Comparison of ENCODE assay signal across 19 cellular contexts in the genomic region with DNA sequence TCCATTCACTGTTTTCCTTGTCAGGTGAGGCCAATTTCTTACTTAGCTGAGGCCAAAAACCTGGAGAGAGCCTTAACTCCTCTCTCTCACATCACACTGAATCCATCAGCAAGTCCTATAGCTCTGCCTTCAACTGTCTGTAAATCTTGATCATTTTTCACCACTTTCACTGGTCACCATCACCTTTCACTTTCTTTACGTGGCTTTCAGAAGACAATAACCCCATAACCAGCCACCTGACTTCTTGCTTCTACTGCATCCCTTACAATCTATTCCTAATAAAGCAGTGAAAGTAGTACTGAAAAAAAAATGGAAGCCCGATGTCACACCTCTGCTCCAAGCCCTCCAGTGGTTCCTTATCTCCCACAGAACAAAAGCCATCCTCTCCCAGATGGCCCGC. TPM values are rescaled to one million over a fixed set of nuclear protein-coding genes. Genes with fewer than 3 reads are reported as not detected.
A peak's percentile ranks its signal among the peaks of the same experiment; 100 is the strongest.
DNase-seq lines count a peak whose midpoint lies in the region; ATAC-seq, FAIRE-seq and TF ChIP-seq lines count a peak whose summit lies in the region.
"Had no signal": no experiment of that assay in that cellular context is flagged by ENCODE, and none has a peak within 500 bp of the region (broad histone marks: within the 10 kb centered on the region; RNA-seq: fewer than 3 reads in every experiment).

No MANE protein-coding gene starts in this region.

- no peak for TF ChIP-seq CTCF in GM20000 (IDR thresholded peaks at IDR 0.05; ENCODE audit: extremely low read depth, missing control alignments)
- no peak for TF ChIP-seq CTCF in GM12878 (IDR thresholded peaks at IDR 0.05 in 2 of 3, conservative IDR thresholded peaks at IDR 0.05 in 1 of 3; ENCODE audit: control insufficient read depth in 2 of 3, extremely low read depth in 1 of 3, insufficient read depth in 1 of 3, low read depth in 3 of 3, low read length in 3 of 3)
- no peak for TF ChIP-seq CTCF in glutamatergic neuron (IDR thresholded peaks at IDR 0.05; ENCODE audit: partially characterized antibody, unreplicated experiment)
- no peak for TF ChIP-seq CTCF in lower leg skin (IDR thresholded peaks at IDR 0.05)

- RAD21 ChIA-PET in GM12878 (lab: Charles Lee; ENCODE audit: unreplicated experiment) = interaction anchor here (1.1 to 8.6 kb wide), 6 partner anchors 14 to 88 kb away, joined by 3 to 94 read pairs (median 8); partner anchors contain the start of gene WBP1

- H3K4me2 ChIP-seq in GM12878 (ENCODE audit: control insufficient read depth, insufficient read depth) = peak overlapping the region; percentile 40
- H3K4me2 ChIP-seq: BLaER1 treated with 17β-estradiol and CSF1 and Interleukin-3, amounts not matched to agents 10 nM and 100 nM had no signal

- peaks cover 6% of the 10 kb centered on the region for H3K36me3 Mint-ChIP-seq in glutamatergic neuron (ENCODE audit: unreplicated experiment)
- H3K36me3 Mint-ChIP-seq in stimulated activated effector memory CD8-positive, alpha-beta T cell treated with anti-CD3 and anti-CD28 coated beads, Interleukin-12 subunit alpha, Interleukin-12 subunit beta, amount 100 ng/mL, for 72 hours = no peaks in the 10 kb centered on the region
- H3K36me3 Mint-ChIP-seq: CD8-positive, alpha-beta T cell had no signal

- CTCF ChIA-PET in GM12878 (lab: Yijun Ruan, JAX) = interaction anchor here (0.9 to 14.3 kb wide), 9 partner anchors 9 to 63 kb away, joined by 3 to 96 read pairs (median 13); partner anchors contain the start of genes AUP1, CCDC142, DQX1 and HTRA2

- H3K27ac ChIP-seq in GM12878 (ENCODE audit: control insufficient read depth, insufficient read depth) = peak overlapping the region; percentile 35; the same call in 1 of the 2 replicates
- H3K27ac ChIP-seq: BLaER1 treated with 17β-estradiol and CSF1 and Interleukin-3, amounts not matched to agents 10 nM and 100 nM; HL-60 had no signal

- peaks cover 40% of the 10 kb centered on the region for H3K79me2 ChIP-seq in GM12878 (ENCODE audit: control insufficient read depth, insufficient read depth, low read length)

- peaks cover 18% of the 10 kb centered on the region for H3K27me3 Mint-ChIP-seq in glutamatergic neuron (ENCODE audit: unreplicated experiment)

- H3K9me3 ChIP-seq in GM12878 (replicated peaks; ENCODE audit: control insufficient read depth, insufficient read depth, low read length) = no peaks in the 10 kb centered on the region

- intact Hi-C loops in GM12878 (cut with micrococcal nuclease; ENCODE audit: unreplicated experiment) (no loop called here), lower leg skin (cut with DNase I; ENCODE audit: low total_unique reads) (no loop called here)

- no peaks in the 10 kb centered on the region for H3K27me3 ChIP-seq in GM12878 (replicated peaks in 1 of 2; ENCODE audit: control insufficient read depth in 2 of 2, insufficient read depth in 2 of 2, low read length in 1 of 2)

- H3K36me3 ChIP-seq in GM12878 (ENCODE audit: control insufficient read depth in 2 of 2, insufficient read depth in 2 of 2, low read length in 1 of 2) = no peaks in the 10 kb centered on the region; a peak in 1 of 4 replicates

- in situ Hi-C loops in GM12878 (cut with MboI) = no loop called here

- H3K4me1 Mint-ChIP-seq in glutamatergic neuron (ENCODE audit: low read depth, unreplicated experiment) = peaks cover 27% of the 10 kb centered on the region
- peaks cover 13% of the 10 kb centered on the region for H3K4me1 Mint-ChIP-seq in stimulated activated effector memory CD8-positive, alpha-beta T cell treated with anti-CD3 and anti-CD28 coated beads, Interleukin-12 subunit alpha, Interleukin-12 subunit beta, amount 100 ng/mL, for 72 hours

- peaks cover 18% of the 10 kb centered on the region for H3K4me1 ChIP-seq in GM12878 (ENCODE audit: control insufficient read depth, insufficient read depth, low read length)
- H3K4me1 ChIP-seq: BLaER1 treated with 17β-estradiol and CSF1 and Interleukin-3, amounts not matched to agents 10 nM and 100 nM had no signal

- no peak overlapping the region for H3K9ac ChIP-seq in GM12878 (ENCODE audit: control insufficient read depth, insufficient read depth, low read length)
- H3K9ac ChIP-seq: BLaER1 treated with 17β-estradiol and CSF1 and Interleukin-3, amounts not matched to agents 10 nM and 100 nM had no signal

- DNase-seq in GM20000 (ENCODE audit: low spot score) (peak; percentile 43), GM12878 (ENCODE audit: low read depth, low spot score) (no peak), glutamatergic neuron (no peak), NCI-H1694 treated with DMSO at 0.1 percent for 48 hours (lab: John Stamatoyannopoulos, UW) (no peak), lower leg skin (ENCODE audit: low spot score in 2 of 2) (no peak), NCI-H2081 (lab: John Stamatoyannopoulos, UW) (no peak)
- no peak for DNase-seq in stimulated activated effector memory CD8-positive, alpha-beta T cell treated with anti-CD3 and anti-CD28 coated beads, Interleukin-12 subunit alpha, Interleukin-12 subunit beta, amount 100 ng/mL, for 72 hours (ENCODE audit: low spot score in 2 of 2)
- DNase-seq: CD8-positive, alpha-beta T cell; DMS 273 treated with DMSO at 0.1 percent for 48 hours; DMS53; DND-41; EL; GOT3; H9 had no signal

- WGBS in GM12878 (ENCODE audit: insufficient coverage, insufficient replicate concordance, low lambda C conversion rate, missing lambda C conversion rate) = 54% methylated on average over 3 of the region's 3 CpGs
- WGBS in lower leg skin, 2 donors = 89 to 90% methylated on average over 3 of the region's 3 CpGs

- peak; percentile 39 for ATAC-seq in GM12878
- ATAC-seq in stimulated activated effector memory CD8-positive, alpha-beta T cell treated with anti-CD3 and anti-CD28 coated beads, Interleukin-12 subunit alpha, Interleukin-12 subunit beta, amount 100 ng/mL, for 72 hours = no peak
- ATAC-seq: CD8-positive, alpha-beta T cell had no signal

- peak overlapping the region; percentile 23 for H3K4me3 Mint-ChIP-seq in glutamatergic neuron (ENCODE audit: unreplicated experiment)
- H3K4me3 Mint-ChIP-seq in stimulated activated effector memory CD8-positive, alpha-beta T cell treated with anti-CD3 and anti-CD28 coated beads, Interleukin-12 subunit alpha, Interleukin-12 subunit beta, amount 100 ng/mL, for 72 hours = no peak overlapping the region
- H3K4me3 Mint-ChIP-seq: B cell; CD8-positive, alpha-beta T cell; H9 had no signal

- TF ChIP-seq EP300 in GM12878 (IDR thresholded peaks at IDR 0.05; ENCODE audit: borderline replicate concordance in 1 of 2, control insufficient read depth in 1 of 2, low read depth in 2 of 2, low read length in 2 of 2) = no peak

- no peak for TF ChIP-seq RAD21 in GM12878 (IDR thresholded peaks at IDR 0.05; ENCODE audit: insufficient read depth, low read depth, low read length)

- SMC1A ChIA-PET in GM12878 (lab: Charles Lee; ENCODE audit: uncharacterized antibody, unreplicated experiment) = interaction anchor here (0.9 to 5.3 kb wide), 6 partner anchors 14 to 89 kb away, joined by 3 to 60 read pairs (median 5); partner anchors contain the start of gene HTRA2

- no peak overlapping the region for H3K4me3 ChIP-seq in GM12878
- no peak overlapping the region for H3K4me3 ChIP-seq in lower leg skin (ENCODE audit: low read depth, poor library complexity, severe bottlenecking)
- H3K4me3 ChIP-seq: BLaER1 treated with 17β-estradiol and CSF1 and Interleukin-3, amounts not matched to agents 10 nM and 100 nM had no signal

- FAIRE-seq in GM12878 (lab: Jason Lieb, UNC) = no peak
- FAIRE-seq: GM12892 had no signal

- peaks cover 12% of the 10 kb centered on the region for H3K9me3 Mint-ChIP-seq in glutamatergic neuron (ENCODE audit: unreplicated experiment)
- H3K9me3 Mint-ChIP-seq in stimulated activated effector memory CD8-positive, alpha-beta T cell treated with anti-CD3 and anti-CD28 coated beads, Interleukin-12 subunit alpha, Interleukin-12 subunit beta, amount 100 ng/mL, for 72 hours = no peaks in the 10 kb centered on the region
- H3K9me3 Mint-ChIP-seq: CD8-positive, alpha-beta T cell; H9 had no signal

- H4K20me1 ChIP-seq in GM12878 (ENCODE audit: control insufficient read depth, insufficient read depth) = no peaks in the 10 kb centered on the region
- H4K20me1 ChIP-seq: BLaER1 treated with 17β-estradiol and CSF1 and Interleukin-3, amounts not matched to agents 10 nM and 100 nM had no signal

- H3K27ac Mint-ChIP-seq in glutamatergic neuron (ENCODE audit: unreplicated experiment) = no peak overlapping the region
- peak overlapping the region; percentile 8 for H3K27ac Mint-ChIP-seq in stimulated activated effector memory CD8-positive, alpha-beta T cell treated with anti-CD3 and anti-CD28 coated beads, Interleukin-12 subunit alpha, Interleukin-12 subunit beta, amount 100 ng/mL, for 72 hours
- H3K27ac Mint-ChIP-seq: B cell; CD8-positive, alpha-beta T cell; H9 had no signal

- BruUV-seq in GM12878 (replicated peaks; lab: Mats Ljungman, UMichigan) = no TSS peak

- no peak for TF ChIP-seq POLR2A in GM12878 (IDR thresholded peaks at IDR 0.05; ENCODE audit: low read depth, low read length)
- TF ChIP-seq POLR2A in lower leg skin (IDR thresholded peaks at IDR 0.05) = no peak

- 0 out of 2 replicates have a peak overlapping the region, but pooled peaks have one; percentile 21 for H2AFZ ChIP-seq in GM12878 (ENCODE audit: control insufficient read depth, low read depth, low read length)

- POLR2A ChIA-PET in GM12878 (lab: Charles Lee) = interaction anchor here (0.7 to 17.8 kb wide), 6 partner anchors 14 to 57 kb away, joined by 3 to 441 read pairs (median 4); no protein-coding TSS in a partner anchor

RNA-seq across cellular contexts. Expression of gene LOXL3, which starts 7.7 kb away (rescaled TPM):
- 28.1 and 32.7 TPM in 2 replicates for total RNA-seq in GM12878 (2013; cell fraction: nucleolus; rRNA removed)
- total RNA-seq in GM12878 (2014; rRNA removed) = 19.4 and 22.2 TPM in 2 replicates
- total RNA-seq in GM12878 (2014; rRNA removed; fragmentation: Illumina TruSeq; extraction: Trizol) = 11.9 TPM in 2 replicates
- 25.1 and 29.0 TPM in 2 replicates for total RNA-seq in GM12878 (2021)
- 6.5 TPM for polyA plus RNA-seq in GM12878 (2011; ENCODE audit: low read depth)
- polyA plus RNA-seq in GM12878 (2011; rRNA removed) = 37.6 and 40.9 TPM in 2 replicates
- polyA plus RNA-seq in GM12878 (2011; cell fraction: cytosol; rRNA removed) = 50.1 and 55.1 TPM in 2 replicates
- polyA plus RNA-seq in GM12878 (2011; cell fraction: nucleus; rRNA removed) = 99.3 and 126 TPM in 2 replicates
- 13.4 and 15.8 TPM in 2 replicates for polyA plus RNA-seq in GM12878 (2012)
- polyA plus RNA-seq in GM12878 (2014; fragmentation: Illumina TruSeq; extraction: Trizol) = 16.2 and 16.6 TPM in 2 replicates
- 1 to 10 TPM; 6.2 to 6.7 TPM for polyA plus RNA-seq in GM12878 (2014; fragmentation: Nextera tagmentation; extraction: Ambion mirVana)
- 32.8 and 33.3 TPM in 2 replicates for polyA plus RNA-seq in GM12878 (2014; rRNA removed)
- polyA plus RNA-seq in GM12878 (2016; fragmentation: Nextera tagmentation; extraction: Ambion mirVana) = 10 to 100 TPM; 27.3 to 31.2 TPM
- 35.9 and 53.6 TPM in 2 replicates for polyA minus RNA-seq in GM12878 (2011; rRNA and poly(A)+ RNA removed)
- 12.8 and 14.6 TPM in 2 replicates for polyA minus RNA-seq in GM12878 (2011; cell fraction: cytosol; rRNA and poly(A)+ RNA removed)
- polyA minus RNA-seq in GM12878 (2011; cell fraction: nucleus; rRNA and poly(A)+ RNA removed) = 21.5 and 28.7 TPM in 2 replicates
- total RNA-seq in glutamatergic neuron (ENCODE audit: unreplicated experiment) = 64.2 TPM
- total RNA-seq in lower leg skin = 1 to 10 TPM in 3 of 4 donors, under 1 TPM in 1; 0.17 to 2.5 (median 1.4) TPM
- total RNA-seq: CD8-positive, alpha-beta T cell had no signal

RNA-seq across cellular contexts. Expression of gene DOK1, which starts 8.5 kb away (rescaled TPM):
- 32.8 and 37.1 TPM in 2 replicates for total RNA-seq in GM12878 (2013; cell fraction: nucleolus; rRNA removed)
- total RNA-seq in GM12878 (2014; rRNA removed) = 90.7 and 104 TPM in 2 replicates
- total RNA-seq in GM12878 (2014; rRNA removed; fragmentation: Illumina TruSeq; extraction: Trizol) = 28.3 and 31.0 TPM in 2 replicates
- 82.2 and 91.5 TPM in 2 replicates for total RNA-seq in GM12878 (2021)
- 17.7 TPM for polyA plus RNA-seq in GM12878 (2011; ENCODE audit: low read depth)
- polyA plus RNA-seq in GM12878 (2011; rRNA removed) = 17.6 and 30.8 TPM in 2 replicates
- polyA plus RNA-seq in GM12878 (2011; cell fraction: cytosol; rRNA removed) = 38.2 and 54.7 TPM in 2 replicates
- 79.5 and 102 TPM in 2 replicates for polyA plus RNA-seq in GM12878 (2011; cell fraction: nucleus; rRNA removed)
- polyA plus RNA-seq in GM12878 (2012) = 45.5 and 50.5 TPM in 2 replicates
- 13.3 and 40.3 TPM in 2 replicates for polyA plus RNA-seq in GM12878 (2014; fragmentation: Illumina TruSeq; extraction: Trizol)
- 1 to 10 TPM; 1.4 to 6.3 TPM for polyA plus RNA-seq in GM12878 (2014; fragmentation: Nextera tagmentation; extraction: Ambion mirVana)
- 79.1 and 99.6 TPM in 2 replicates for polyA plus RNA-seq in GM12878 (2014; rRNA removed)
- 10 to 100 TPM; 81.6 to 89.4 TPM for polyA plus RNA-seq in GM12878 (2016; fragmentation: Nextera tagmentation; extraction: Ambion mirVana)
- 19.7 and 49.8 TPM in 2 replicates for polyA minus RNA-seq in GM12878 (2011; rRNA and poly(A)+ RNA removed)
- 18.7 and 22.8 TPM in 2 replicates for polyA minus RNA-seq in GM12878 (2011; cell fraction: cytosol; rRNA and poly(A)+ RNA removed)
- 38.7 and 57.0 TPM in 2 replicates for polyA minus RNA-seq in GM12878 (2011; cell fraction: nucleus; rRNA and poly(A)+ RNA removed)
- 14.0 TPM for total RNA-seq in glutamatergic neuron (ENCODE audit: unreplicated experiment)
- 1 to 10 TPM; 3.8 to 7.2 (median 4.7) TPM for total RNA-seq in lower leg skin

RNA-seq across cellular contexts. Expression of gene HTRA2, which starts 16.3 kb away (rescaled TPM):
- total RNA-seq in GM12878 (2013; cell fraction: nucleolus; rRNA removed) = 41.0 and 54.6 TPM in 2 replicates
- total RNA-seq in GM12878 (2014; rRNA removed) = 73.9 and 77.4 TPM in 2 replicates
- total RNA-seq in GM12878 (2014; rRNA removed; fragmentation: Illumina TruSeq; extraction: Trizol) = 48.7 and 51.8 TPM in 2 replicates
- 62.2 and 64.5 TPM in 2 replicates for total RNA-seq in GM12878 (2021)
- polyA plus RNA-seq in GM12878 (2011; ENCODE audit: low read depth) = 24.0 TPM
- polyA plus RNA-seq in GM12878 (2011; rRNA removed) = 34.3 and 46.9 TPM in 2 replicates
- 68.5 and 72.9 TPM in 2 replicates for polyA plus RNA-seq in GM12878 (2011; cell fraction: cytosol; rRNA removed)
- polyA plus RNA-seq in GM12878 (2011; cell fraction: nucleus; rRNA removed) = 110 and 113 TPM in 2 replicates
- polyA plus RNA-seq in GM12878 (2012) = 41.1 and 51.2 TPM in 2 replicates
- polyA plus RNA-seq in GM12878 (2014; fragmentation: Illumina TruSeq; extraction: Trizol) = 39.7 and 45.1 TPM in 2 replicates
- polyA plus RNA-seq in GM12878 (2014; fragmentation: Nextera tagmentation; extraction: Ambion mirVana) = 10 to 100 TPM; 42.3 to 46.4 TPM
- polyA plus RNA-seq in GM12878 (2014; rRNA removed) = 68.3 and 70.5 TPM in 2 replicates
- 10 to 100 TPM; 60.6 to 61.4 TPM for polyA plus RNA-seq in GM12878 (2016; fragmentation: Nextera tagmentation; extraction: Ambion mirVana)
- polyA minus RNA-seq in GM12878 (2011; rRNA and poly(A)+ RNA removed) = 47.2 and 71.4 TPM in 2 replicates
- 13.1 and 14.5 TPM in 2 replicates for polyA minus RNA-seq in GM12878 (2011; cell fraction: cytosol; rRNA and poly(A)+ RNA removed)
- polyA minus RNA-seq in GM12878 (2011; cell fraction: nucleus; rRNA and poly(A)+ RNA removed) = 44.7 and 56.4 TPM in 2 replicates
- 46.7 TPM for total RNA-seq in glutamatergic neuron (ENCODE audit: unreplicated experiment)
- total RNA-seq in lower leg skin = 10 to 100 TPM; 22.6 to 28.6 (median 25.2) TPM

RNA-seq across cellular contexts. Expression of gene AUP1, which starts 16.5 kb away (rescaled TPM):
- total RNA-seq in GM12878 (2013; cell fraction: nucleolus; rRNA removed) = 142 and 147 TPM in 2 replicates
- total RNA-seq in GM12878 (2014; rRNA removed) (151 and 152 TPM in 2 replicates), GM12878 (2014; rRNA removed; fragmentation: Illumina TruSeq; extraction: Trizol) (104 and 107 TPM in 2 replicates), GM12878 (2021) (127 and 128 TPM in 2 replicates), glutamatergic neuron (ENCODE audit: unreplicated experiment) (99.5 TPM), lower leg skin (100 to 1,000 TPM in 3 of 4 donors, 10 to 100 TPM in 1; 94.0 to 116 (median 112) TPM)
- polyA plus RNA-seq in GM12878 (2011; ENCODE audit: low read depth) = 55.2 TPM
- polyA plus RNA-seq in GM12878 (2011; rRNA removed) (71.4 and 106 TPM in 2 replicates), GM12878 (2014; fragmentation: Illumina TruSeq; extraction: Trizol) (137 and 147 TPM in 2 replicates), GM12878 (2014; fragmentation: Nextera tagmentation; extraction: Ambion mirVana) (10 to 100 TPM; 39.1 to 56.5 TPM), GM12878 (2014; rRNA removed) (212 and 215 TPM in 2 replicates), GM12878 (2016; fragmentation: Nextera tagmentation; extraction: Ambion mirVana) (100 to 1,000 TPM; 187 to 204 TPM)
- 160 and 189 TPM in 2 replicates for polyA plus RNA-seq in GM12878 (2011; cell fraction: cytosol; rRNA removed)
- 745 and 873 TPM in 2 replicates for polyA plus RNA-seq in GM12878 (2011; cell fraction: nucleus; rRNA removed)
- polyA plus RNA-seq in GM12878 (2012) = 109 and 110 TPM in 2 replicates
- polyA minus RNA-seq in GM12878 (2011; rRNA and poly(A)+ RNA removed) = 80.1 and 134 TPM in 2 replicates
- polyA minus RNA-seq in GM12878 (2011; cell fraction: cytosol; rRNA and poly(A)+ RNA removed) = 40.2 and 55.4 TPM in 2 replicates
- polyA minus RNA-seq in GM12878 (2011; cell fraction: nucleus; rRNA and poly(A)+ RNA removed) = 167 and 238 TPM in 2 replicates

RNA-seq across cellular contexts. Expression of gene DQX1, which starts 20.0 kb away (rescaled TPM):
- 1.8 and 2.2 TPM in 2 replicates for total RNA-seq in GM12878 (2013; cell fraction: nucleolus; rRNA removed)
- total RNA-seq in GM12878 (2014; rRNA removed) = 0.34 and 1.2 TPM in 2 replicates
- total RNA-seq in GM12878 (2014; rRNA removed; fragmentation: Illumina TruSeq; extraction: Trizol) = 0.67 and 0.78 TPM in 2 replicates
- 0.85 and 0.98 TPM in 2 replicates for total RNA-seq in GM12878 (2021)
- polyA plus RNA-seq in GM12878 (2011; ENCODE audit: low read depth) = 1.1 TPM
- 0.46 and 0.87 TPM in 2 replicates for polyA plus RNA-seq in GM12878 (2011; rRNA removed)
- polyA plus RNA-seq in GM12878 (2011; cell fraction: cytosol; rRNA removed) = 0.60 and 0.79 TPM in 2 replicates
- polyA plus RNA-seq in GM12878 (2011; cell fraction: nucleus; rRNA removed) = 7.3 and 10.0 TPM in 2 replicates
- 1.2 TPM in 2 replicates for polyA plus RNA-seq in GM12878 (2012)
- 0.96 and 1.7 TPM in 2 replicates for polyA plus RNA-seq in GM12878 (2014; fragmentation: Illumina TruSeq; extraction: Trizol)
- under 1 TPM; 0.63 to 0.73 TPM for polyA plus RNA-seq in GM12878 (2014; fragmentation: Nextera tagmentation; extraction: Ambion mirVana)
- polyA plus RNA-seq in GM12878 (2014; rRNA removed) = 1.5 and 1.6 TPM in 2 replicates
- polyA plus RNA-seq in GM12878 (2016; fragmentation: Nextera tagmentation; extraction: Ambion mirVana) = 1 to 10 TPM; 1.1 to 2.1 TPM
- polyA minus RNA-seq in GM12878 (2011; rRNA and poly(A)+ RNA removed) = 0.46 and 1.0 TPM in 2 replicates
- not detected in 2 replicates for polyA minus RNA-seq in GM12878 (2011; cell fraction: cytosol; rRNA and poly(A)+ RNA removed)
- polyA minus RNA-seq in GM12878 (2011; cell fraction: nucleus; rRNA and poly(A)+ RNA removed) = 1.9 and 2.1 TPM in 2 replicates
- 0.91 TPM for total RNA-seq in glutamatergic neuron (ENCODE audit: unreplicated experiment)
- 1 to 10 TPM; 1.9 to 8.0 (median 6.2) TPM for total RNA-seq in lower leg skin
- total RNA-seq: A172 had no signal
